Comparison of ENCODE assay signal across 1 cellular context in genomic region chr1:6268431-6268830, GRCh38.
TF ChIP-seq lines count a peak whose summit lies in the region.

No MANE protein-coding gene starts in this region.

TF ChIP-seq in GM23338, 12 proteins besides CTCF, POLR2A, EP300 and RAD21 (continued from another document):
- TF ChIP-seq ETS1 (IDR thresholded peaks at IDR 0.05) (no peak), REST (IDR thresholded peaks at IDR 0.05; ENCODE audit: unreplicated experiment) (no peak), ZNF331 (CRISPR knock-in tag; IDR thresholded peaks at IDR 0.05; ENCODE audit: low read depth) (no peak), STAT1 (IDR thresholded peaks at IDR 0.05; ENCODE audit: unreplicated experiment) (no peak), ZNF462 (CRISPR knock-in tag; IDR thresholded peaks at IDR 0.05) (no peak), JUNB (IDR thresholded peaks at IDR 0.05; ENCODE audit: unreplicated experiment) (no peak), EZH2phosphoT487 (IDR thresholded peaks at IDR 0.05; ENCODE audit: unreplicated experiment) (no peak), CREB1 (CRISPR knock-in tag; IDR thresholded peaks at IDR 0.05; ENCODE audit: low read depth) (no peak), EZH2 (IDR thresholded peaks at IDR 0.05; ENCODE audit: low read depth, unreplicated experiment) (no peak), POLR2AphosphoS5 (IDR thresholded peaks at IDR 0.05; ENCODE audit: low read depth) (no peak)
